25 cellular contexts compared by ENCODE assay signal in genomic region chr9:116250881-116251280, GRCh38.
"Had no signal": no experiment of that assay in that cellular context is flagged by ENCODE, and none has a peak within 500 bp of the region (broad histone marks: within the 10 kb centered on the region; RNA-seq: fewer than 3 reads in every experiment).

No MANE protein-coding gene starts in this region.

- H3K4me1 ChIP-seq: adrenal gland, ascending aorta, stomach had no signal

- H3K4me3 ChIP-seq: adrenal gland, ascending aorta, right lobe of liver, skin epidermis, stomach had no signal

- H3K36me3 ChIP-seq: adrenal gland, ascending aorta, right lobe of liver, stomach had no signal

- ATAC-seq: effector memory CD8-positive, alpha-beta T cell; esophagus mucosa; left cardiac atrium; right lobe of liver; stimulated activated memory B cell treated with anti-CD40 and anti-IgM and Interleukin-4, amounts not matched to agents 10 μg/mL and 1 μg/mL and 100 μg/mL, for 72 hours; T-cell had no signal

- H3K27ac ChIP-seq: adrenal gland, ascending aorta, brain microvascular endothelial cell, right lobe of liver, stomach had no signal

- H3K9ac ChIP-seq: SK-N-SH had no signal

- FAIRE-seq: colon, endothelial cell of umbilical vein, TTC549 had no signal

- H3K9me3 ChIP-seq: adrenal gland, ascending aorta, right lobe of liver, SK-N-SH, stomach had no signal

- DNase-seq: activated CD4-positive, alpha-beta T cell treated with anti-CD3 and anti-CD28 coated beads for 1 hour; activated gamma-delta T cell treated with Interleukin-2 at 50 U/mL for 16 hours; activated T-cell treated with anti-CD3 and anti-CD28 coated beads, Interleukin-2, amount 50 U/mL, for 1 hour; adrenal gland; brain microvascular endothelial cell; caudate nucleus; effector memory CD8-positive, alpha-beta T cell; foreskin melanocyte; hippocampal formation; left cardiac atrium; nephron progenitor cell; nucleus accumbens; posterior cingulate gyrus; right lobe of liver; SK-N-SH; stomach; T-cell; trophoblast cell had no signal

- H3K4me2 ChIP-seq: SK-N-SH had no signal

- H3K27me3 ChIP-seq: adrenal gland, ascending aorta, brain microvascular endothelial cell, right lobe of liver, stomach had no signal
